Comparison of ENCODE assay signal across 21 cellular contexts in the genomic region with DNA sequence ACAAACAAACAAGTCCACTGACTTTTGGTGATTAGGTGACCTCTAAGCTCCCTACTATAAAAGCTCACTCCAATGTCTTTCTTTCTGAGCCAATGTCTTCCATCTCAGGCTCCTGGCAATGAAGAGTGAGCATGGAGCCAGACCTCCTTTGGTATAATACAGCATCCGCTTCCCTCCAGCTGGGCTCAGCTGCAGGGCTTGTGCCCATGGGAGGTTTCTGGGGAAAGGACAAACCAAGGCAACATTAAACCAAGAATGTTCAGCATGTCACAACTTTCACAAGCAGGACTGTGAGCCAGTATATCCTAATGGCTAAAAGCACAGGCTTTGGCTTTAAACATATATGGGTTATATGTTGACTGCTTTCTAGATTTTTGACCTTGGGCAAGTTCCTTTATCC. TPM values are rescaled to one million over a fixed set of nuclear protein-coding genes. Genes with fewer than 3 reads are reported as not detected.
"Had no signal": no experiment of that assay in that cellular context is flagged by ENCODE, and none has a peak within 500 bp of the region (broad histone marks: within the 10 kb centered on the region; RNA-seq: fewer than 3 reads in every experiment).

No MANE protein-coding gene starts in this region.

- H3K4me1 ChIP-seq: prostate gland, transverse colon, uterus had no signal

- H3K9me3 ChIP-seq: prostate gland, transverse colon, uterus had no signal

- DNase-seq: activated CD4-positive, alpha-beta memory T cell treated with anti-CD3 and anti-CD28 coated beads, Interleukin-2, amount 10 ng/mL, durations not matched to agents 7 days and 5 days; activated CD4-positive, alpha-beta T cell treated with anti-CD3 and anti-CD28 coated beads, Interleukin-2, amount 10 ng/mL, durations not matched to agents 24 days and 14 days; activated effector memory CD4-positive, alpha-beta T cell treated with Interleukin-2 at 50 U/mL for 16 hours; activated naive CD4-positive, alpha-beta T cell treated with anti-CD3 and anti-CD28 coated beads, Interleukin-2, amount 10 ng/mL, durations not matched to agents 7 days and 5 days; activated naive CD8-positive, alpha-beta T cell treated with anti-CD3 and anti-CD28 coated beads, Interleukin-2, amount 50 U/mL, for 24 hours; activated T-cell treated with anti-CD3 and anti-CD28 coated beads, Interleukin-2, amount 50 U/mL, for 72 hours; erythroblast; glutamatergic neuron; T-cell; transverse colon; uterus had no signal

- ATAC-seq: activated CD4-positive, CD25-positive, alpha-beta regulatory T cell treated with anti-CD3 and anti-CD28 coated beads, Interleukin-2, amount 50 U/mL, for 24 hours; activated naive CD8-positive, alpha-beta T cell treated with anti-CD3 and anti-CD28 coated beads, Interleukin-2, amount 50 U/mL, for 24 hours; activated T-cell treated with anti-CD3 and anti-CD28 coated beads, Interleukin-2, amount 50 U/mL, for 72 hours; natural killer cell treated with Interleukin-12 subunit alpha and Interleukin-12 subunit beta and Interleukin-15 and Interleukin-18, amount 100 ng/mL, for 72 hours; stimulated activated memory B cell treated with anti-CD40 and anti-IgM and Interleukin-4, amounts not matched to agents 10 μg/mL and 1 μg/mL and 100 μg/mL, for 72 hours; T-cell had no signal

- H3K4me3 ChIP-seq: cardiac muscle cell, prostate gland, skin epidermis, transverse colon, uterus had no signal

- H3K27me3 ChIP-seq: cardiac muscle cell, foreskin keratinocyte, transverse colon, uterus had no signal

- H3K36me3 ChIP-seq: cardiac muscle cell, prostate gland, transverse colon, uterus had no signal

- H3K27ac ChIP-seq: cardiac muscle cell, foreskin keratinocyte, prostate gland, skin epidermis, transverse colon, uterus, VCaP had no signal

RNA-seq across cellular contexts. Expression of a gene that starts 58.8 kb away (rescaled TPM):
- total RNA-seq: activated CD4-positive, alpha-beta memory T cell treated with anti-CD3 and anti-CD28 coated beads, Interleukin-2, amount 10 ng/mL, durations not matched to agents 7 days and 5 days; activated CD4-positive, alpha-beta T cell treated with anti-CD3 and anti-CD28 coated beads, Interleukin-2, amount 10 ng/mL, durations not matched to agents 24 days and 14 days; activated T-cell treated with anti-CD3 and anti-CD28 coated beads, Interleukin-2, amount 50 U/mL, for 72 hours; cardiac muscle cell; chondrocyte; osteocyte had no signal
- polyA plus RNA-seq: cardiac muscle cell had no signal
